Comparison of ENCODE assay signal across 9 cellular contexts in genomic region chr9:35907732-35908483, GRCh38. TPM values are rescaled to one million over a fixed set of nuclear protein-coding genes. Genes with fewer than 3 reads are reported as not detected.
DNase-seq lines count a peak whose midpoint lies in the region; FAIRE-seq and TF ChIP-seq lines count a peak whose summit lies in the region.
"Had no signal": no experiment of that assay in that cellular context is flagged by ENCODE, and none has a peak within 500 bp of the region (broad histone marks: within the 10 kb centered on the region; RNA-seq: fewer than 3 reads in every experiment).

No MANE protein-coding gene starts in this region.

- TF ChIP-seq CTCF in cardiac fibroblast (IDR thresholded peaks at IDR 0.05; ENCODE audit: low read depth, low read length) (peak; percentile 2), kidney (IDR thresholded peaks at IDR 0.05; ENCODE audit: borderline replicate concordance, extremely low read depth, insufficient read depth) (no peak)

- no peak for FAIRE-seq in kidney (lab: Jason Lieb, UNC)

- H3K4me3 ChIP-seq in cardiac fibroblast (replicated peaks in 1 of 2; ENCODE audit: low read depth in 2 of 2, low read length in 2 of 2) = peak overlapping the region in 1 of 2 donors; percentile 39
- peak overlapping the region; percentile 11 to 14 for H3K4me3 ChIP-seq in kidney (ENCODE audit: low read length in 2 of 2)
- H3K4me3 ChIP-seq in stomach smooth muscle (ENCODE audit: low read length in 2 of 2) = peak overlapping the region; percentile 28 to 55

- intact Hi-C loops in kidney (cut with DNase I) = no loop called here

- H3K4me1 ChIP-seq in kidney (ENCODE audit: control insufficient read depth in 1 of 2, insufficient read depth in 1 of 2, low read depth in 1 of 2, low read length in 2 of 2) (peaks cover 38 to 65% of the 10 kb centered on the region in 2 donors), stomach smooth muscle (ENCODE audit: control insufficient read depth, insufficient read depth, low read length) (peaks cover 59% of the 10 kb centered on the region)

- DNase-seq in NCI-H2081 (lab: John Stamatoyannopoulos, UW) (peak; percentile 24), NCI-H2081 treated with DMSO at 0.1 percent for 48 hours (lab: John Stamatoyannopoulos, UW) (no peak), NCI-H446 (lab: John Stamatoyannopoulos, UW) (peak; percentile 74 to 85), cardiac fibroblast (ENCODE audit: low read depth in 2 of 2) (peak; percentile 94), kidney (peak; percentile 93), NCI-H1436 (lab: John Stamatoyannopoulos, UW) (no peak), SKM-1 (lab: John Stamatoyannopoulos, UW; ENCODE audit: unreplicated experiment) (no peak)

- H3K36me3 ChIP-seq in kidney (ENCODE audit: control insufficient read depth in 1 of 2, insufficient read depth in 2 of 2, low read length in 2 of 2) (no peaks in the 10 kb centered on the region), stomach smooth muscle (ENCODE audit: control insufficient read depth in 2 of 2, insufficient read depth in 2 of 2, low read length in 2 of 2) (no peaks in the 10 kb centered on the region)

- no peaks in the 10 kb centered on the region for H3K27me3 ChIP-seq in stomach smooth muscle (ENCODE audit: control insufficient read depth in 1 of 2, insufficient read depth in 2 of 2, low read length in 2 of 2)

- peak overlapping the region; percentile 90 to 96 for H3K27ac ChIP-seq in kidney (ENCODE audit: low read depth in 2 of 2, low read length in 2 of 2)
- peak overlapping the region; percentile 81 for H3K27ac ChIP-seq in stomach smooth muscle (ENCODE audit: low read length)

- H3K9me3 ChIP-seq in kidney (ENCODE audit: control insufficient read depth in 1 of 2, low read length in 2 of 2) = no peaks in the 10 kb centered on the region
- H3K9me3 ChIP-seq in stomach smooth muscle (ENCODE audit: control insufficient read depth in 2 of 2, low read length in 2 of 2) = no peaks in the 10 kb centered on the region

- peak overlapping the region; percentile 58 to 62 for H3K9ac ChIP-seq in kidney (ENCODE audit: low read length in 2 of 2)
- peak overlapping the region; percentile 45 to 58 for H3K9ac ChIP-seq in stomach smooth muscle (ENCODE audit: low read length in 2 of 2)

RNA-seq across cellular contexts. Expression of gene SPAAR, which starts 1.4 kb away (rescaled TPM):
- 5.3 TPM for total RNA-seq in kidney
- polyA plus RNA-seq in kidney (ENCODE audit: insufficient read depth, low read depth, low replicate concordance) = 3.2 TPM
- total RNA-seq: activated CD8-positive, alpha-beta memory T cell treated with anti-CD3 and anti-CD28 coated beads for 36 hours had no signal

RNA-seq across cellular contexts. Expression of gene HRCT1, which starts 1.9 kb away (rescaled TPM):
- 51.2 TPM for total RNA-seq in kidney
- polyA plus RNA-seq in kidney (ENCODE audit: insufficient read depth, low read depth, low replicate concordance) = 13.3 TPM
- total RNA-seq: activated CD8-positive, alpha-beta memory T cell treated with anti-CD3 and anti-CD28 coated beads for 36 hours had no signal

RNA-seq across cellular contexts. Expression of gene OR13J1, which starts 37.7 kb away (rescaled TPM):
- total RNA-seq in kidney = not detected
- not detected for polyA plus RNA-seq in kidney (ENCODE audit: insufficient read depth, low read depth, low replicate concordance)
- total RNA-seq: activated CD8-positive, alpha-beta memory T cell treated with anti-CD3 and anti-CD28 coated beads for 36 hours had no signal

RNA-seq across cellular contexts. Expression of gene OR2S2, which starts 50.0 kb away (rescaled TPM):
- not detected for total RNA-seq in kidney
- not detected for polyA plus RNA-seq in kidney (ENCODE audit: insufficient read depth, low read depth, low replicate concordance)
- total RNA-seq: activated CD8-positive, alpha-beta memory T cell treated with anti-CD3 and anti-CD28 coated beads for 36 hours had no signal

Comparison
In these comparisons a context has a peak if more than half of its experiments do, and no peak if none do; other contexts are left out.
1. DNase-seq: peak in NCI-H2081 (2 of 2), NCI-H446 (2 of 2), cardiac fibroblast (2 of 2) and kidney (single experiment); none in NCI-H2081 treated with DMSO at 0.1 percent for 48 hours (single experiment), NCI-H1436 (single experiment) and SKM-1 (single experiment).